Comparison of ENCODE assay signal across 9 cellular contexts in genomic region chr3:16370872-16371740, GRCh38.
A peak's percentile ranks its signal among the peaks of the same experiment; 100 is the strongest.
DNase-seq lines count a peak whose midpoint lies in the region; ATAC-seq, FAIRE-seq and TF ChIP-seq lines count a peak whose summit lies in the region.
"Had no signal": no experiment of that assay in that cellular context is flagged by ENCODE, and none has a peak within 500 bp of the region (broad histone marks: within the 10 kb centered on the region; RNA-seq: fewer than 3 reads in every experiment).

No MANE protein-coding gene starts in this region.

- H3K36me3 ChIP-seq in bronchial epithelial cell (ENCODE audit: control insufficient read depth, insufficient read depth, low read length), result no peaks in the 10 kb centered on the region

- no peaks in the 10 kb centered on the region for H3K27me3 ChIP-seq in bronchial epithelial cell (ENCODE audit: control insufficient read depth, insufficient read depth, low read length)

- H3K4me3 ChIP-seq in bronchial epithelial cell (ENCODE audit: low read depth, low read length), result no peak overlapping the region
- H3K4me3 ChIP-seq: smooth muscle cell had no signal

- no peak for TF ChIP-seq CTCF in bronchial epithelial cell (IDR thresholded peaks at IDR 0.05; ENCODE audit: insufficient read depth, low read length, severe bottlenecking)

- no peak overlapping the region for H3K27ac ChIP-seq in substantia nigra (ENCODE audit: low read depth, low read length, poor library complexity, severe bottlenecking)

- ATAC-seq in GM18868 (IDR thresholded peaks at IDR 0.05; ENCODE audit: unreplicated experiment), result peak; percentile 49
- ATAC-seq in HG02885 (IDR thresholded peaks at IDR 0.05; ENCODE audit: poor library complexity, unreplicated experiment), result peak; percentile 28
- ATAC-seq in sciatic nerve, result peak; percentile 11

- no peak for FAIRE-seq in bronchial epithelial cell (lab: Jason Lieb, UNC)
- no peak for FAIRE-seq in RCC 7860 (lab: Jason Lieb, UNC)

- intact Hi-C loops in sciatic nerve (cut with DNase I), result no loop called here

- DNase-seq in bronchial epithelial cell (ENCODE audit: low read depth) (peak; percentile 25), sciatic nerve (ENCODE audit: low spot score) (no peak), RCC 7860 (ENCODE audit: low spot score) (no peak), substantia nigra (lab: John Stamatoyannopoulos, UW) (no peak), AG08395 (ENCODE audit: low spot score) (no peak), OCI-M1 (lab: John Stamatoyannopoulos, UW) (no peak)
